Comparison of ENCODE assay signal across 14 cellular contexts in genomic region chr1:18632711-18633427, GRCh38. TPM values are rescaled to one million over a fixed set of nuclear protein-coding genes. Genes with fewer than 3 reads are reported as not detected.
DNase-seq lines count a peak whose midpoint lies in the region; ATAC-seq and TF ChIP-seq lines count a peak whose summit lies in the region.
"Had no signal": no experiment of that assay in that cellular context is flagged by ENCODE, and none has a peak within 500 bp of the region (broad histone marks: within the 10 kb centered on the region; RNA-seq: fewer than 3 reads in every experiment).

No MANE protein-coding gene starts in this region.

- H3K4me1 Mint-ChIP-seq in central memory CD8-positive, alpha-beta T cell = peaks cover 6% of the 10 kb centered on the region

- H3K27me3 ChIP-seq in osteoblast (ENCODE audit: insufficient read depth, low read length) = peaks cover 94% of the 10 kb centered on the region

- no peaks in the 10 kb centered on the region for H3K4me1 ChIP-seq in osteoblast (ENCODE audit: insufficient read depth, low read length)

- H2AFZ ChIP-seq in osteoblast (ENCODE audit: low read length) = no peak overlapping the region

- ATAC-seq in central memory CD8-positive, alpha-beta T cell (replicated peaks; ENCODE audit: extremely low read depth, poor library complexity, severe bottlenecking) = no peak
- ATAC-seq in GM18517 (IDR thresholded peaks at IDR 0.05; ENCODE audit: unreplicated experiment) = no peak
- ATAC-seq: activated CD8-positive, alpha-beta T cell treated with anti-CD3 and anti-CD28 coated beads, Interleukin-2, amount 10 ng/mL, durations not matched to agents 7 days and 5 days had no signal

- no peaks in the 10 kb centered on the region for H3K36me3 ChIP-seq in osteoblast (ENCODE audit: insufficient read depth, low read length)

- no peaks in the 10 kb centered on the region for H3K9me3 Mint-ChIP-seq in central memory CD8-positive, alpha-beta T cell
- H3K9me3 Mint-ChIP-seq: mesothelial cell of epicardium had no signal

- DNase-seq in DMS79 treated with DMSO at 0.1 percent for 48 hours (lab: John Stamatoyannopoulos, UW) (peak; percentile 91), NCI-H1105 (lab: John Stamatoyannopoulos, UW) (peak; percentile 80), osteoblast (ENCODE audit: insufficient read length, low spot score, missing footprints) (peak; percentile 75), A172 (ENCODE audit: low spot score) (no peak), NCI-H1436 treated with DMSO at 0.1 percent for 48 hours (lab: John Stamatoyannopoulos, UW) (no peak)
- DNase-seq in central memory CD8-positive, alpha-beta T cell (ENCODE audit: low spot score in 2 of 2) = no peak
- DNase-seq: activated CD8-positive, alpha-beta T cell treated with anti-CD3 and anti-CD28 coated beads, Interleukin-2, amount 10 ng/mL, durations not matched to agents 7 days and 5 days had no signal

- H3K4me3 ChIP-seq in osteoblast (ENCODE audit: insufficient read depth, low read length) = no peak overlapping the region
- H3K4me3 ChIP-seq: hepatocyte had no signal

- no peaks in the 10 kb centered on the region for H4K20me1 ChIP-seq in osteoblast (ENCODE audit: insufficient read depth, low read length)

- H3K27ac Mint-ChIP-seq in central memory CD8-positive, alpha-beta T cell (ENCODE audit: low read depth) = peak overlapping the region; percentile 48
- H3K27ac Mint-ChIP-seq: mesothelial cell of epicardium had no signal

- no peak for TF ChIP-seq CTCF in osteoblast (IDR thresholded peaks at IDR 0.05; ENCODE audit: extremely low read depth, low read depth, low read length)

- H3K9me3 ChIP-seq in osteoblast (ENCODE audit: low read depth, low read length) = no peaks in the 10 kb centered on the region

- no peaks in the 10 kb centered on the region for H3K79me2 ChIP-seq in osteoblast (ENCODE audit: insufficient read depth, low read length)
- H3K79me2 ChIP-seq: hepatocyte had no signal

- H3K4me2 ChIP-seq in osteoblast (ENCODE audit: insufficient read depth, low read length) = no peak overlapping the region
- H3K4me2 ChIP-seq: hepatocyte had no signal

- H3K36me3 Mint-ChIP-seq in central memory CD8-positive, alpha-beta T cell (ENCODE audit: insufficient read depth) = peaks cover 4% of the 10 kb centered on the region
- H3K36me3 Mint-ChIP-seq: mesothelial cell of epicardium had no signal

- peaks cover 98% of the 10 kb centered on the region for H3K27me3 Mint-ChIP-seq in central memory CD8-positive, alpha-beta T cell

- no peak overlapping the region for H3K4me3 Mint-ChIP-seq in central memory CD8-positive, alpha-beta T cell
- H3K4me3 Mint-ChIP-seq: mesothelial cell of epicardium had no signal

- H3K27ac ChIP-seq in osteoblast (ENCODE audit: low read depth, low read length) = no peak overlapping the region
- H3K27ac ChIP-seq: epithelial cell of prostate, hepatocyte had no signal

RNA-seq across cellular contexts. Expression of gene PAX7, which starts 2.2 kb away (rescaled TPM):
- not detected in 2 replicates for total RNA-seq in osteoblast
- total RNA-seq in A172 (2014; rRNA removed; shearing (Covaris generic)) = not detected in 2 replicates
- total RNA-seq: activated CD8-positive, alpha-beta T cell treated with anti-CD3 and anti-CD28 coated beads, Interleukin-2, amount 10 ng/mL, durations not matched to agents 7 days and 5 days; cardiac septum; hepatocyte; mesothelial cell of epicardium; OCI-LY7; T-helper 1 cell treated with Interleukin-12 subunit alpha and Interleukin-12 subunit beta and Interleukin-4 antibody, amounts not matched to agents 30 ng/mL and 1 ng/mL, for 36 hours had no signal

Comparison
In these comparisons a context has a peak if more than half of its experiments do, and no peak if none do; other contexts are left out.
1. DNase-seq: peak in DMS79 treated with DMSO at 0.1 percent for 48 hours (single experiment), NCI-H1105 (single experiment) and osteoblast (single experiment); none in central memory CD8-positive, alpha-beta T cell (0 of 2), A172 (single experiment) and NCI-H1436 treated with DMSO at 0.1 percent for 48 hours (single experiment).